In the genomic region with DNA sequence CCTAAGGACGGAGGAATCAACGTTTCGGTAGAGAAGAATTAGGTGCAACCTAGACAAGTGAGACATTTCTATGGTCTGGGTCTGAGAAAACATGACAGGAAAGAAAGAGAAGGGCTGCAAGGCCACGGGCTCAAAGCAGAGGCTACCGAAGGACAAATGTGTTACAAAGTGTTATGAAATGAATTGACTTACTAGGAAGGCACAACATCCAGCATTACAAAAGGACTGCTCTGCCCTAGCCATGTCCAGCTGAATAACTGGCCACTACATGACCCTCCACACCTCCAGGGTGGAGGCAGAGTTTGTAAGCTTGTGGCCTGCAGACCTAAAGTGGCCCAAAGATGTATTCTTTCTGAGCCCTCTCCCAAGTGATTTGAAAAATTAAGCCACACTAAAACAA, we compare ENCODE assay signal across 23 cellular contexts.
"Had no signal": no experiment of that assay in that cellular context is flagged by ENCODE, and none has a peak within 500 bp of the region (broad histone marks: within the 10 kb centered on the region; RNA-seq: fewer than 3 reads in every experiment).

No MANE protein-coding gene starts in this region.

- H3K27me3 ChIP-seq: brain microvascular endothelial cell, heart right ventricle, left lung, neural progenitor cell, stomach, testis, uterus had no signal

- H3K9me3 ChIP-seq: heart right ventricle, left lung, stomach, testis, uterus had no signal

- H3K36me3 ChIP-seq: brain microvascular endothelial cell, heart right ventricle, left lung, neural progenitor cell, stomach, uterus had no signal

- H3K27ac ChIP-seq: brain microvascular endothelial cell, left lung, neural progenitor cell, skin epidermis, stomach, testis, VCaP had no signal

- H3K4me3 ChIP-seq: heart right ventricle, left lung, neural progenitor cell, skin epidermis, stomach, testis, uterus had no signal

- H3K9ac ChIP-seq: neural progenitor cell had no signal

- DNase-seq: activated CD4-positive, alpha-beta memory T cell treated with anti-CD3 and anti-CD28 coated beads, Interleukin-2, amount 10 ng/mL, durations not matched to agents 7 days and 5 days; activated CD4-positive, alpha-beta T cell treated with anti-CD3 and anti-CD28 coated beads, Interleukin-2, amount 10 ng/mL, durations not matched to agents 24 days and 14 days; activated gamma-delta T cell; aorta; caudate nucleus; effector memory CD4-positive, alpha-beta T cell; left lung; naive thymus-derived CD4-positive, alpha-beta T cell; stimulated activated CD4-positive, alpha-beta T cell treated with anti-CD3 and anti-CD28 coated beads, Interleukin-2, amount 100 ng/mL, for 24 hours; stomach; T-helper 2 cell; testis; trophoblast cell; uterus had no signal

- H3K4me2 ChIP-seq: neural progenitor cell had no signal

- ATAC-seq: activated CD4-positive, CD25-positive, alpha-beta regulatory T cell treated with anti-CD3 and anti-CD28 coated beads, Interleukin-2, amount 50 U/mL, for 24 hours; activated naive CD4-positive, alpha-beta T cell treated with anti-CD3 and anti-CD28 coated beads, Interleukin-2, amount 50 U/mL, for 72 hours; esophagus mucosa; naive thymus-derived CD4-positive, alpha-beta T cell; stimulated activated effector memory CD8-positive, alpha-beta T cell treated with anti-CD3 and anti-CD28 coated beads, Interleukin-12 subunit alpha, Interleukin-12 subunit beta, amount 100 ng/mL, for 72 hours had no signal

- H2AFZ ChIP-seq: neural progenitor cell had no signal

- H3K4me1 ChIP-seq: left lung, neural progenitor cell, stomach, testis had no signal
